In genomic region chr7:155953501-155953778, GRCh38 we compare ENCODE assay signal across 32 cellular contexts.
"Had no signal": no experiment of that assay in that cellular context is flagged by ENCODE, and none has a peak within 500 bp of the region (broad histone marks: within the 10 kb centered on the region; RNA-seq: fewer than 3 reads in every experiment).

No MANE protein-coding gene starts in this region.

- H3K4me3 Mint-ChIP-seq: activated B cell treated with CpG ODN at 0.5 μM for 24 hours; activated CD4-positive, alpha-beta memory T cell treated with anti-CD3 and anti-CD28 coated beads for 36 hours; activated naive CD8-positive, alpha-beta T cell treated with anti-CD3 and anti-CD28 coated beads, Interleukin-2, amount 10 ng/mL, durations not matched to agents 7 days and 5 days; activated T-cell treated with anti-CD3 and anti-CD28 coated beads, Interleukin-2, amount 50 U/mL, for 4 hours; activated T-helper 17 cell treated with anti-CD3 and anti-CD28 coated beads, Interleukin-2, amount 50 U/mL, for 72 hours had no signal

- H3K9me3 ChIP-seq: body of pancreas had no signal

- ATAC-seq: activated T-cell treated with anti-CD3 and anti-CD28 coated beads, Interleukin-2, amount 50 U/mL, for 4 hours; activated T-helper 17 cell treated with anti-CD3 and anti-CD28 coated beads, Interleukin-2, amount 50 U/mL, for 72 hours had no signal

- H3K4me1 Mint-ChIP-seq: activated B cell treated with CpG ODN at 0.5 μM for 24 hours; activated naive CD8-positive, alpha-beta T cell treated with anti-CD3 and anti-CD28 coated beads, Interleukin-2, amount 10 ng/mL, durations not matched to agents 7 days and 5 days; activated T-helper 17 cell treated with anti-CD3 and anti-CD28 coated beads, Interleukin-2, amount 50 U/mL, for 72 hours had no signal

- H3K4me3 ChIP-seq: body of pancreas had no signal

- H3K9me3 Mint-ChIP-seq: activated B cell treated with CpG ODN at 0.5 μM for 24 hours; activated CD4-positive, alpha-beta memory T cell treated with anti-CD3 and anti-CD28 coated beads for 36 hours; activated naive CD8-positive, alpha-beta T cell treated with anti-CD3 and anti-CD28 coated beads, Interleukin-2, amount 10 ng/mL, durations not matched to agents 7 days and 5 days; activated T-cell treated with anti-CD3 and anti-CD28 coated beads, Interleukin-2, amount 50 U/mL, for 4 hours; activated T-helper 17 cell treated with anti-CD3 and anti-CD28 coated beads, Interleukin-2, amount 50 U/mL, for 72 hours had no signal

- H3K27ac ChIP-seq: body of pancreas, VCaP had no signal

- H3K27me3 Mint-ChIP-seq: activated B cell treated with CpG ODN at 0.5 μM for 24 hours had no signal

- H3K36me3 Mint-ChIP-seq: activated CD4-positive, alpha-beta memory T cell treated with anti-CD3 and anti-CD28 coated beads for 36 hours; activated naive CD8-positive, alpha-beta T cell treated with anti-CD3 and anti-CD28 coated beads, Interleukin-2, amount 10 ng/mL, durations not matched to agents 7 days and 5 days had no signal

- DNase-seq: activated B cell treated with CpG ODN at 0.5 μM for 24 hours; activated CD4-positive, alpha-beta memory T cell treated with anti-CD3 and anti-CD28 coated beads for 36 hours; activated CD4-positive, alpha-beta T cell treated with anti-CD3 and anti-CD28 coated beads for 4 hours; activated CD4-positive, alpha-beta T cell treated with anti-CD3 and anti-CD28 coated beads, Interleukin-2, amount 50 U/mL, for 1 hour; activated CD4-positive, CD25-positive, alpha-beta regulatory T cell treated with anti-CD3 and anti-CD28 coated beads, Interleukin-2, amount 50 U/mL, for 72 hours; activated CD8-positive, alpha-beta memory T cell treated with anti-CD3 and anti-CD28 coated beads, Interleukin-2, amount 50 U/mL, for 4 hours; activated effector memory CD4-positive, alpha-beta T cell treated with anti-CD3 and anti-CD28 coated beads, Interleukin-2, amount 50 U/mL, for 16 hours; activated naive CD4-positive, alpha-beta T cell; activated naive CD4-positive, alpha-beta T cell treated with anti-CD3 and anti-CD28 coated beads, Interleukin-2, amount 50 U/mL, for 16 hours; activated naive CD8-positive, alpha-beta T cell treated with anti-CD3 and anti-CD28 coated beads, Interleukin-2, amount 10 ng/mL, durations not matched to agents 7 days and 5 days; activated T-cell treated with anti-CD3 and anti-CD28 coated beads for 4 hours; activated T-cell treated with anti-CD3 and anti-CD28 coated beads, Interleukin-2, amount 50 U/mL, for 4 hours; amygdala; caudate nucleus; NCI-H1105; NCI-H1417 treated with DMSO at 0.1 percent for 48 hours; NCI-H187 treated with DMSO at 0.1 percent for 48 hours; NCI-H2081; NCI-H226; NCI-H446 treated with DMSO at 0.1 percent for 48 hours; NCI-H524; NK-92 treated with Interleukin-12 subunit alpha and Interleukin-12 subunit beta, amount 100 ng/mL, for 24 hours; Right ventricle myocardium superior; SW 1271; T-helper 1 cell; T-helper 2 cell; T-helper 9 cell had no signal

- H3K27ac Mint-ChIP-seq: activated B cell treated with CpG ODN at 0.5 μM for 24 hours; activated CD4-positive, alpha-beta memory T cell treated with anti-CD3 and anti-CD28 coated beads for 36 hours; activated naive CD8-positive, alpha-beta T cell treated with anti-CD3 and anti-CD28 coated beads, Interleukin-2, amount 10 ng/mL, durations not matched to agents 7 days and 5 days; activated T-helper 17 cell treated with anti-CD3 and anti-CD28 coated beads, Interleukin-2, amount 50 U/mL, for 72 hours had no signal

- H3K27me3 ChIP-seq: body of pancreas had no signal

- FAIRE-seq: astrocyte, bronchial epithelial cell had no signal
